ENCODE assay signal across 25 cellular contexts in the genomic region with DNA sequence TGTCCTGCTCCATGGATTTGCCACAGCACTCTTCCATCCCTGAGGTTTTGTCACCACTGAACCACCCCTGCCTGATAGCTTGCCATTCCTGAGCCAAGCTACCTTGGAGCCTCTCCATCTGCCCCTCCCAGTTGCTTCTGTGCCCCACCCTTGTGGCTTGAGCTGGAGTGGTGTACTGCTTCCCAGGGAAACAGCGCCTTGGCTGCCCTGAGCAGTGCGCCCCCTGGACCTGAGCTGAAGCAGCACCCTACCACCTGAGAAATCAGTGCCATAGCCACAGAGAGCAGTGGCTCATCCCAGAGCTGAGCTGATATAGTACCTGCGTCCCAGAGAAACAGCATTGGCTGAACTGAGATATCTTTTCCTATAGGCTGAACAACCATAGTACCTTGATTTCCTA. TPM values are rescaled to one million over a fixed set of nuclear protein-coding genes. Genes with fewer than 3 reads are reported as not detected.
"Had no signal": no experiment of that assay in that cellular context is flagged by ENCODE, and none has a peak within 500 bp of the region (broad histone marks: within the 10 kb centered on the region; RNA-seq: fewer than 3 reads in every experiment).

No MANE protein-coding gene starts in this region.

- H2AFZ ChIP-seq: hepatocyte had no signal

- H3K27me3 ChIP-seq: hepatocyte, ovary, tibial nerve had no signal

- H3K79me2 ChIP-seq: hepatocyte had no signal

- H3K4me1 ChIP-seq: gastroesophageal sphincter, left ventricle myocardium inferior, prostate gland, tibial nerve had no signal

- DNase-seq: activated CD4-positive, alpha-beta T cell treated with anti-CD3 and anti-CD28 coated beads, Interleukin-2, amount 50 U/mL, for 1 hour; activated CD8-positive, alpha-beta T cell treated with anti-CD3 and anti-CD28 coated beads for 36 hours; activated T-cell treated with anti-CD3 and anti-CD28 coated beads, Interleukin-2, amount 50 U/mL, for 4 hours; dermis blood vessel endothelial cell; effector CD4-positive, alpha-beta T cell; immature natural killer cell; left ventricle myocardium inferior; naive B cell; nephron progenitor cell; ovary; retina; stimulated activated CD4-positive, alpha-beta T cell treated with anti-CD3 and anti-CD28 coated beads, Interleukin-15, amount 100 ng/mL, for 24 hours; stimulated activated naive CD4-positive, alpha-beta T cell treated with Interleukin-2 at 50 U/mL for 16 hours; T-helper 2 cell had no signal

- H3K27ac Mint-ChIP-seq: activated CD8-positive, alpha-beta T cell treated with anti-CD3 and anti-CD28 coated beads for 36 hours; activated naive CD4-positive, alpha-beta T cell treated with anti-CD3 and anti-CD28 coated beads, Interleukin-2, amount 50 U/mL, for 72 hours; activated T-helper 17 cell treated with anti-CD3 and anti-CD28 coated beads, Interleukin-2, amount 50 U/mL, for 72 hours; immature natural killer cell; nephron progenitor cell had no signal

- ATAC-seq: activated CD8-positive, alpha-beta T cell treated with anti-CD3 and anti-CD28 coated beads for 36 hours; activated naive CD4-positive, alpha-beta T cell treated with anti-CD3 and anti-CD28 coated beads, Interleukin-2, amount 50 U/mL, for 72 hours; activated T-cell treated with anti-CD3 and anti-CD28 coated beads, Interleukin-2, amount 50 U/mL, for 4 hours; activated T-helper 17 cell treated with anti-CD3 and anti-CD28 coated beads, Interleukin-2, amount 50 U/mL, for 72 hours; gastroesophageal sphincter had no signal

- H3K27me3 Mint-ChIP-seq: activated T-helper 17 cell treated with anti-CD3 and anti-CD28 coated beads, Interleukin-2, amount 50 U/mL, for 72 hours; naive B cell had no signal

- H3K4me3 Mint-ChIP-seq: activated CD8-positive, alpha-beta T cell treated with anti-CD3 and anti-CD28 coated beads for 36 hours; activated T-cell treated with anti-CD3 and anti-CD28 coated beads, Interleukin-2, amount 50 U/mL, for 4 hours; activated T-helper 17 cell treated with anti-CD3 and anti-CD28 coated beads, Interleukin-2, amount 50 U/mL, for 72 hours; immature natural killer cell; nephron progenitor cell had no signal

- H3K4me1 Mint-ChIP-seq: activated T-helper 17 cell treated with anti-CD3 and anti-CD28 coated beads, Interleukin-2, amount 50 U/mL, for 72 hours; immature natural killer cell; nephron progenitor cell had no signal

- H3K9me3 ChIP-seq: ovary, prostate gland had no signal

- H3K4me2 ChIP-seq: hepatocyte had no signal

- H3K4me3 ChIP-seq: gastroesophageal sphincter, hepatocyte, left ventricle myocardium inferior, lung, ovary, prostate gland, tibial nerve had no signal

- H3K27ac ChIP-seq: epithelial cell of prostate, gastroesophageal sphincter, hepatocyte, left ventricle myocardium inferior, ovary, prostate gland, tibial nerve had no signal

- H3K36me3 ChIP-seq: gastroesophageal sphincter, left ventricle myocardium inferior, ovary, prostate gland, tibial nerve had no signal

RNA-seq across cellular contexts. Expression of a gene that starts 40.3 kb away (rescaled TPM):
- total RNA-seq: activated CD8-positive, alpha-beta T cell treated with anti-CD3 and anti-CD28 coated beads for 36 hours; activated naive CD4-positive, alpha-beta T cell treated with anti-CD3 and anti-CD28 coated beads, Interleukin-2, amount 50 U/mL, for 72 hours; activated T-cell treated with anti-CD3 and anti-CD28 coated beads, Interleukin-2, amount 50 U/mL, for 4 hours; activated T-helper 17 cell treated with anti-CD3 and anti-CD28 coated beads, Interleukin-2, amount 50 U/mL, for 72 hours; dermis blood vessel endothelial cell; gastroesophageal sphincter; hepatocyte; kidney epithelial cell; left ventricle myocardium inferior; ovary; prostate gland; temporal lobe; tibial nerve; urinary bladder had no signal
- polyA plus RNA-seq: hepatocyte, immature natural killer cell, ovary, urinary bladder had no signal
